Comparison of ENCODE assay signal across 12 cellular contexts in genomic region chr2:40434638-40435296, GRCh38. TPM values are rescaled to one million over a fixed set of nuclear protein-coding genes. Genes with fewer than 3 reads are reported as not detected.
DNase-seq lines count a peak whose midpoint lies in the region; ATAC-seq and TF ChIP-seq lines count a peak whose summit lies in the region.
"Had no signal": no experiment of that assay in that cellular context is flagged by ENCODE, and none has a peak within 500 bp of the region (broad histone marks: within the 10 kb centered on the region; RNA-seq: fewer than 3 reads in every experiment).

No MANE protein-coding gene starts in this region.

- H3K27ac ChIP-seq in coronary artery (peak overlapping the region; percentile 31 to 79), mesenchymal stem cell (ENCODE audit: low read length, poor library complexity, severe bottlenecking) (peak overlapping the region; percentile 93)

- H3K4ac ChIP-seq in mesenchymal stem cell (ENCODE audit: low read depth in 1 of 2, low read length in 2 of 2) = no peak overlapping the region

- no peak for TF ChIP-seq RAD21 in Ishikawa (IDR thresholded peaks at IDR 0.05; ENCODE audit: low read depth)

- H3K4me1 ChIP-seq in mesenchymal stem cell (ENCODE audit: control insufficient read depth, insufficient read depth, low read depth, low read length) = peaks cover 4% of the 10 kb centered on the region

- H2AK5ac ChIP-seq in mesenchymal stem cell (ENCODE audit: low read length, severe bottlenecking) = no peak overlapping the region

- peak overlapping the region; percentile 25 for H3K9ac ChIP-seq in mesenchymal stem cell (ENCODE audit: low read length)

- H3K4me3 ChIP-seq in coronary artery = peak overlapping the region; percentile 1
- no peak overlapping the region for H3K4me3 ChIP-seq in mesenchymal stem cell (ENCODE audit: insufficient read depth in 1 of 2, low read depth in 1 of 2, low read length in 2 of 2)

- H3K23ac ChIP-seq in mesenchymal stem cell (ENCODE audit: low read length in 2 of 2) = no peak overlapping the region

- no peak for ATAC-seq in HG02759 (IDR thresholded peaks at IDR 0.05; ENCODE audit: unreplicated experiment)
- no peak for ATAC-seq in esophagus mucosa
- ATAC-seq: activated naive CD4-positive, alpha-beta T cell treated with anti-CD3 and anti-CD28 coated beads, Interleukin-2, amount 50 U/mL, for 72 hours had no signal

- in situ Hi-C loops in ACHN (cut with HindIII; ENCODE audit: low pct_ligation_motif_present, low pct_unique_long_range_greater_than_20kb, low sequenced_read_pairs) = no loop called here

- no peak overlapping the region for H3K4me2 ChIP-seq in mesenchymal stem cell (ENCODE audit: low read length, poor library complexity, severe bottlenecking)

- WGBS in mesenchymal stem cell = 24% methylated on average over 3 of the region's 4 CpGs

- H3K79me1 ChIP-seq in mesenchymal stem cell (replicated peaks; ENCODE audit: low read length, poor library complexity, severe bottlenecking) = peaks cover 13% of the 10 kb centered on the region

- no peaks in the 10 kb centered on the region for H3K9me3 ChIP-seq in mesenchymal stem cell (ENCODE audit: control insufficient read depth, low read length)

- no peak overlapping the region for H4K8ac ChIP-seq in mesenchymal stem cell (ENCODE audit: low read length)

- no peak overlapping the region for H2BK120ac ChIP-seq in mesenchymal stem cell (ENCODE audit: low read depth, low read length)

- H3K18ac ChIP-seq in mesenchymal stem cell (ENCODE audit: low read depth in 1 of 2, low read length in 2 of 2) = no peak overlapping the region

- H2BK12ac ChIP-seq in mesenchymal stem cell (ENCODE audit: low read length in 2 of 2) = no peak overlapping the region

- no peak overlapping the region for H2BK5ac ChIP-seq in mesenchymal stem cell (ENCODE audit: low read depth, low read length, poor library complexity, severe bottlenecking)

- DNase-seq in ACHN (peak; percentile 99), coronary artery (ENCODE audit: low spot score) (peak; percentile 80), mesenchymal stem cell (peak; percentile 86), inferior parietal cortex (ENCODE audit: extremely low spot score) (no peak)
- DNase-seq in effector CD4-positive, alpha-beta T cell = no peak
- DNase-seq: CD4-positive, CD25-positive, alpha-beta regulatory T cell; NCI-H1436; stimulated activated CD4-positive, alpha-beta T cell treated with anti-CD3 and anti-CD28 coated beads, Interleukin-2, amount 100 ng/mL, for 24 hours had no signal

- H4K91ac ChIP-seq in mesenchymal stem cell (ENCODE audit: low read length) = no peak overlapping the region

- H2AFZ ChIP-seq in mesenchymal stem cell (ENCODE audit: low read depth, low read length) = peak overlapping the region; percentile 42

- TF ChIP-seq EP300 in Ishikawa (IDR thresholded peaks at IDR 0.05; ENCODE audit: borderline replicate concordance) = no peak

- no peak for TF ChIP-seq CTCF in coronary artery (IDR thresholded peaks at IDR 0.05)

- no peaks in the 10 kb centered on the region for H3K27me3 ChIP-seq in mesenchymal stem cell (ENCODE audit: control insufficient read depth in 1 of 2, insufficient read depth in 1 of 2, low read length in 2 of 2)

- no peak overlapping the region for H3K14ac ChIP-seq in mesenchymal stem cell (ENCODE audit: low read length in 2 of 2)

- no peaks in the 10 kb centered on the region for H3K36me3 ChIP-seq in mesenchymal stem cell (ENCODE audit: control insufficient read depth in 1 of 2, insufficient read depth in 2 of 2, low read depth in 1 of 2, low read length in 2 of 2)

- H2BK15ac ChIP-seq in mesenchymal stem cell (ENCODE audit: low read depth, poor library complexity, severe bottlenecking) = no peak overlapping the region

TF ChIP-seq in Ishikawa, 13 proteins besides CTCF, POLR2A, EP300 and RAD21:
- peak; percentile 62 for TF ChIP-seq TEAD4 (IDR thresholded peaks at IDR 0.05)
- TF ChIP-seq CREB1 (IDR thresholded peaks at IDR 0.05; ENCODE audit: low read depth) = no peak
- TF ChIP-seq TCF12 (IDR thresholded peaks at IDR 0.05; ENCODE audit: low read depth) = no peak
- no peak for TF ChIP-seq FOXM1 (IDR thresholded peaks at IDR 0.05; ENCODE audit: borderline replicate concordance, low read depth)
- no peak for TF ChIP-seq TAF1 (IDR thresholded peaks at IDR 0.05; ENCODE audit: low read depth)
- no peak for TF ChIP-seq YY1 (IDR thresholded peaks at IDR 0.05; ENCODE audit: low read depth)
- no peak for TF ChIP-seq EGR1 (IDR thresholded peaks at IDR 0.05)

RNA-seq across cellular contexts. Expression of gene SLC8A1, which starts 17.1 kb away (rescaled TPM):
- 0.93 TPM for polyA plus RNA-seq in mesenchymal stem cell (2013, experiment 1 of 2)
- polyA plus RNA-seq in mesenchymal stem cell (2013, experiment 2 of 2) = 1.2 TPM
- total RNA-seq in esophagus mucosa = 1.3 TPM
- total RNA-seq: CD4-positive, CD25-positive, alpha-beta regulatory T cell had no signal

Comparison
In these comparisons a context has a peak if more than half of its experiments do, and no peak if none do; other contexts are left out.
1. DNase-seq: peak in ACHN (single experiment), coronary artery (single experiment) and mesenchymal stem cell (single experiment); none in inferior parietal cortex (single experiment) and effector CD4-positive, alpha-beta T cell (single experiment).